8 cellular contexts compared by ENCODE assay signal in genomic region chr5:151093476-151093889, GRCh38. TPM values are rescaled to one million over a fixed set of nuclear protein-coding genes. Genes with fewer than 3 reads are reported as not detected.
A peak's percentile ranks its signal among the peaks of the same experiment; 100 is the strongest.
DNase-seq lines count a peak whose midpoint lies in the region; ATAC-seq and TF ChIP-seq lines count a peak whose summit lies in the region.

No MANE protein-coding gene starts in this region.

- ATAC-seq in GM21515 (IDR thresholded peaks at IDR 0.05; ENCODE audit: unreplicated experiment) = peak; percentile 6

- H3K4me3 ChIP-seq in AG10803 (ENCODE audit: low read length) (peak overlapping the region; percentile 18), cardiac fibroblast (replicated peaks in 1 of 2; ENCODE audit: low read depth in 2 of 2, low read length in 2 of 2) (no peak overlapping the region)

- TF ChIP-seq CTCF in AG10803 (conservative IDR thresholded peaks at IDR 0.05; ENCODE audit: low read length) (peak; percentile 59), cardiac fibroblast (IDR thresholded peaks at IDR 0.05; ENCODE audit: low read depth, low read length) (no peak)

- peak; percentile 98 for DNase-seq in AG10803 (ENCODE audit: low read depth)
- DNase-seq in NCI-H460 (ENCODE audit: extremely low read depth, low read depth) = peak; percentile 39
- DNase-seq in cardiac fibroblast (ENCODE audit: low read depth in 2 of 2) = peak; percentile 94 to 99
- DNase-seq in myocyte (ENCODE audit: low read depth) = peak; percentile 77
- no peak for DNase-seq in NK-92 treated with Interleukin-12 subunit alpha and Interleukin-12 subunit beta, amount 100 ng/mL, for 24 hours (lab: John Stamatoyannopoulos, UW)
- no peak for DNase-seq in NCI-H2029 (lab: John Stamatoyannopoulos, UW)
- DNase-seq in NCI-H2196 (lab: John Stamatoyannopoulos, UW; ENCODE audit: unreplicated experiment) = no peak

RNA-seq across cellular contexts. Expression of gene TNIP1, which starts 12.6 kb away (rescaled TPM):
- total RNA-seq in NCI-H460 (2014; rRNA removed; shearing (Covaris generic)) = 44.0 and 48.3 TPM in 2 replicates
- polyA plus RNA-seq in NCI-H460 (2014; cell fraction: nucleus; rRNA removed) = 37.1 and 37.9 TPM in 2 replicates
- 213 and 269 TPM in 2 replicates for total RNA-seq in myocyte
- polyA plus RNA-seq in myocyte (2012) = 153 TPM

Comparison
In these comparisons a context has a peak if more than half of its experiments do, and no peak if none do; other contexts are left out.
1. DNase-seq: peak in AG10803 (single experiment), NCI-H460 (single experiment), cardiac fibroblast (2 of 2) and myocyte (single experiment); none in NK-92 treated with Interleukin-12 subunit alpha and Interleukin-12 subunit beta, amount 100 ng/mL, for 24 hours (single experiment), NCI-H2029 (single experiment) and NCI-H2196 (single experiment).